9 cellular contexts compared by ENCODE assay signal in genomic region chr1:26994020-26994745, GRCh38. TPM values are rescaled to one million over a fixed set of nuclear protein-coding genes. Genes with fewer than 3 reads are reported as not detected.
DNase-seq lines count a peak whose midpoint lies in the region; ATAC-seq and TF ChIP-seq lines count a peak whose summit lies in the region.
"Had no signal": no experiment of that assay in that cellular context is flagged by ENCODE, and none has a peak within 500 bp of the region (broad histone marks: within the 10 kb centered on the region; RNA-seq: fewer than 3 reads in every experiment).

No MANE protein-coding gene starts in this region.

- ATAC-seq in HG03354 (IDR thresholded peaks at IDR 0.05; ENCODE audit: poor library complexity, severe bottlenecking, unreplicated experiment) (peak; percentile 28), omental fat pad (ENCODE audit: low FRiP score) (no peak)
- ATAC-seq in activated T-cell treated with anti-CD3 and anti-CD28 coated beads, Interleukin-2, amount 50 U/mL, for 72 hours (replicated peaks in 1 of 2), result peak; percentile 33 to 39

- H3K27ac ChIP-seq in left ventricle myocardium inferior (replicated peaks), result peak overlapping the region; percentile 76

- H3K36me3 ChIP-seq in left ventricle myocardium inferior, result no peaks in the 10 kb centered on the region

- peak overlapping the region; percentile 56 to 89 for H3K4me3 Mint-ChIP-seq in activated T-cell treated with anti-CD3 and anti-CD28 coated beads, Interleukin-2, amount 50 U/mL, for 72 hours

- peaks cover 65% of the 10 kb centered on the region for H3K27me3 Mint-ChIP-seq in activated T-cell treated with anti-CD3 and anti-CD28 coated beads, Interleukin-2, amount 50 U/mL, for 72 hours (ENCODE audit: low read depth)

- no peaks in the 10 kb centered on the region for H3K36me3 Mint-ChIP-seq in activated T-cell treated with anti-CD3 and anti-CD28 coated beads, Interleukin-2, amount 50 U/mL, for 72 hours (ENCODE audit: insufficient read depth in 2 of 2)

- intact Hi-C loops in left ventricle myocardium inferior (cut with micrococcal nuclease), result no loop called here

- H3K4me1 ChIP-seq in left ventricle myocardium inferior, result peaks cover 61% of the 10 kb centered on the region

- H3K4me3 ChIP-seq in left ventricle myocardium inferior, result peak overlapping the region; percentile 84
- peak overlapping the region; percentile 81 for H3K4me3 ChIP-seq in skeletal muscle cell (ENCODE audit: low read depth, low read length)

- H3K27me3 ChIP-seq in left ventricle myocardium inferior (ENCODE audit: low read depth), result peaks cover 61% of the 10 kb centered on the region

- DNase-seq in Daoy (ENCODE audit: low read depth), result peak; percentile 52
- peak; percentile 41 to 47 for DNase-seq in activated T-cell treated with anti-CD3 and anti-CD28 coated beads, Interleukin-2, amount 50 U/mL, for 72 hours
- peak; percentile 27 for DNase-seq in left ventricle myocardium inferior
- no peak for DNase-seq in skeletal muscle cell (ENCODE audit: low read depth)
- no peak for DNase-seq in omental fat pad (ENCODE audit: low spot score)
- DNase-seq in kidney glomerular epithelial cell (lab: John Stamatoyannopoulos, UW), result no peak
- DNase-seq in SIG-M5 treated with dmso at 0.1 percent for 504 hours (lab: John Stamatoyannopoulos, UW; ENCODE audit: unreplicated experiment), result no peak

- no peak overlapping the region for H3K27ac Mint-ChIP-seq in activated T-cell treated with anti-CD3 and anti-CD28 coated beads, Interleukin-2, amount 50 U/mL, for 72 hours

- TF ChIP-seq CTCF in left ventricle myocardium inferior (IDR thresholded peaks at IDR 0.05; ENCODE audit: borderline replicate concordance) (no peak), omental fat pad (IDR thresholded peaks at IDR 0.05) (no peak)

- peaks cover 32% of the 10 kb centered on the region for H3K4me1 Mint-ChIP-seq in activated T-cell treated with anti-CD3 and anti-CD28 coated beads, Interleukin-2, amount 50 U/mL, for 72 hours (ENCODE audit: low read depth)

- H3K9me3 ChIP-seq in left ventricle myocardium inferior (replicated peaks), result no peaks in the 10 kb centered on the region

- no peaks in the 10 kb centered on the region for H3K9me3 Mint-ChIP-seq in activated T-cell treated with anti-CD3 and anti-CD28 coated beads, Interleukin-2, amount 50 U/mL, for 72 hours

RNA-seq across cellular contexts. Expression of gene TRNP1, which starts 0.7 kb away (rescaled TPM):
- total RNA-seq in Daoy (2014; rRNA removed; shearing (Covaris generic)), result 3.3 and 4.4 TPM in 2 replicates
- total RNA-seq in activated T-cell treated with anti-CD3 and anti-CD28 coated beads, Interleukin-2, amount 50 U/mL, for 72 hours, result under 1 TPM; 0.49 to 0.96 TPM
- 35.7 TPM for total RNA-seq in left ventricle myocardium inferior
- total RNA-seq in omental fat pad, result 10 to 100 TPM in 3 of 4 donors, 1 to 10 TPM in 1; 7.1 to 24.6 (median 15.2) TPM

RNA-seq across cellular contexts. Expression of gene TENT5B, which starts 18.5 kb away (rescaled TPM):
- total RNA-seq in Daoy (2014; rRNA removed; shearing (Covaris generic)), result 2.0 and 3.2 TPM in 2 replicates
- under 1 TPM in 1 of 2 donors, not detected in 1; 0.19 TPM for total RNA-seq in activated T-cell treated with anti-CD3 and anti-CD28 coated beads, Interleukin-2, amount 50 U/mL, for 72 hours
- 30.2 TPM for total RNA-seq in left ventricle myocardium inferior
- 10 to 100 TPM in 2 of 4 donors, 1 to 10 TPM in 2; 2.4 to 16.1 (median 10.4) TPM for total RNA-seq in omental fat pad

RNA-seq across cellular contexts. Expression of gene KDF1, which starts 33.9 kb away (rescaled TPM):
- 0.11 TPM in 1 of 2 replicates, not detected in the other for total RNA-seq in Daoy (2014; rRNA removed; shearing (Covaris generic))
- total RNA-seq in activated T-cell treated with anti-CD3 and anti-CD28 coated beads, Interleukin-2, amount 50 U/mL, for 72 hours, result 1 to 10 TPM; 1.1 TPM
- total RNA-seq in left ventricle myocardium inferior (0.27 TPM), omental fat pad (under 1 TPM in 2 of 4 donors, not detected in 2; 0.28 to 0.50 TPM)
- total RNA-seq: M059J had no signal

Comparison
In these comparisons a context has a peak if more than half of its experiments do, and no peak if none do; other contexts are left out.
1. DNase-seq: peak in Daoy (single experiment), activated T-cell treated with anti-CD3 and anti-CD28 coated beads, Interleukin-2, amount 50 U/mL, for 72 hours (2 of 2) and left ventricle myocardium inferior (single experiment); none in skeletal muscle cell (single experiment), omental fat pad (single experiment), kidney glomerular epithelial cell (single experiment) and SIG-M5 treated with dmso at 0.1 percent for 504 hours (single experiment).